Comparison of ENCODE assay signal across 9 cellular contexts in genomic region chr10:119211625-119212441, GRCh38. TPM values are rescaled to one million over a fixed set of nuclear protein-coding genes. Genes with fewer than 3 reads are reported as not detected.
DNase-seq lines count a peak whose midpoint lies in the region; ATAC-seq and TF ChIP-seq lines count a peak whose summit lies in the region.
"Had no signal": no experiment of that assay in that cellular context is flagged by ENCODE, and none has a peak within 500 bp of the region (broad histone marks: within the 10 kb centered on the region; RNA-seq: fewer than 3 reads in every experiment).

No MANE protein-coding gene starts in this region.

- no peaks in the 10 kb centered on the region for H3K27me3 ChIP-seq in CD4-positive, alpha-beta memory T cell (ENCODE audit: insufficient read depth, low read length)

- peak in 4 of 5 donors; percentile 38 to 68 (median 60) for DNase-seq in CD4-positive, alpha-beta memory T cell
- DNase-seq in NCI-H524 (lab: John Stamatoyannopoulos, UW) (peak; percentile 13 to 43), chondrocyte (ENCODE audit: low spot score) (peak; percentile 35), neural crest cell (ENCODE audit: low read depth, low spot score) (no peak), NCI-H1694 treated with DMSO at 0.1 percent for 48 hours (lab: John Stamatoyannopoulos, UW) (no peak), cerebellar nuclear complex (lab: John Stamatoyannopoulos, UW) (no peak), left lobe of liver (ENCODE audit: low spot score) (no peak)
- DNase-seq: NCI-H2227 treated with DMSO at 0.1 percent for 48 hours had no signal

- peaks cover 0 to 12% of the 10 kb centered on the region in 2 donors for H3K36me3 Mint-ChIP-seq in CD4-positive, alpha-beta memory T cell
- H3K36me3 Mint-ChIP-seq in chondrocyte (ENCODE audit: low read depth) (no peaks in the 10 kb centered on the region), neural crest cell (ENCODE audit: low read depth) (no peaks in the 10 kb centered on the region)

- intact Hi-C loops in CD4-positive, alpha-beta memory T cell (cut with micrococcal nuclease) = no loop called here

- no peaks in the 10 kb centered on the region for H3K36me3 ChIP-seq in CD4-positive, alpha-beta memory T cell (ENCODE audit: insufficient read depth, low read length)

- CTCF ChIA-PET in CD4-positive, alpha-beta memory T cell (lab: Charles Lee; ENCODE audit: partially characterized antibody) = interaction anchor here (0.8 to 6.8 kb wide), 12 partner anchors 10 to 370 kb away, joined by 3 to 139 read pairs (median 3); partner anchors contain the start of gene RGS10

- H3K27ac Mint-ChIP-seq in CD4-positive, alpha-beta memory T cell = peak overlapping the region; percentile 91 to 97 (median 94)
- peak overlapping the region; percentile 89 for H3K27ac Mint-ChIP-seq in chondrocyte (ENCODE audit: unreplicated experiment)
- no peak overlapping the region for H3K27ac Mint-ChIP-seq in neural crest cell (ENCODE audit: unreplicated experiment)

- ATAC-seq in HG02870 (IDR thresholded peaks at IDR 0.05; ENCODE audit: unreplicated experiment) (no peak), left lobe of liver (no peak)

- peak overlapping the region; percentile 55 to 83 (median 72) for H3K4me3 Mint-ChIP-seq in CD4-positive, alpha-beta memory T cell
- H3K4me3 Mint-ChIP-seq in chondrocyte (ENCODE audit: unreplicated experiment) = peak overlapping the region; percentile 35
- H3K4me3 Mint-ChIP-seq in neural crest cell = peak overlapping the region; percentile 36

- H3K4me3 ChIP-seq in CD4-positive, alpha-beta memory T cell (ENCODE audit: low read length in 2 of 2) = peak overlapping the region; percentile 13 to 38

- no peaks in the 10 kb centered on the region for H3K27me3 Mint-ChIP-seq in CD4-positive, alpha-beta memory T cell
- H3K27me3 Mint-ChIP-seq in chondrocyte (ENCODE audit: low read depth) (no peaks in the 10 kb centered on the region), neural crest cell (ENCODE audit: low read depth) (no peaks in the 10 kb centered on the region)

- POLR2A ChIA-PET in CD4-positive, alpha-beta memory T cell (lab: Charles Lee; ENCODE audit: partially characterized antibody) = interaction anchor here (0.9 to 7.0 kb wide), 7 partner anchors 9 to 277 kb away, joined by 3 to 101 read pairs (median 6); no protein-coding TSS in a partner anchor

- no peaks in the 10 kb centered on the region for H3K9me3 ChIP-seq in CD4-positive, alpha-beta memory T cell (ENCODE audit: control insufficient read depth in 1 of 2, low read length in 2 of 2)

- H3K9me3 Mint-ChIP-seq in CD4-positive, alpha-beta memory T cell = no peaks in the 10 kb centered on the region
- no peaks in the 10 kb centered on the region for H3K9me3 Mint-ChIP-seq in chondrocyte (ENCODE audit: low read depth)
- H3K9me3 Mint-ChIP-seq in neural crest cell = no peaks in the 10 kb centered on the region

- H3K4me1 ChIP-seq in CD4-positive, alpha-beta memory T cell (ENCODE audit: insufficient read depth, low read length) = peaks cover 65% of the 10 kb centered on the region

- TF ChIP-seq CTCF in chondrocyte (IDR thresholded peaks at IDR 0.05) = peak; percentile 0
- no peak for TF ChIP-seq CTCF in neural crest cell (conservative IDR thresholded peaks at IDR 0.05)

- peaks cover 30 to 66% (median 50%) of the 10 kb centered on the region in 4 donors for H3K4me1 Mint-ChIP-seq in CD4-positive, alpha-beta memory T cell
- H3K4me1 Mint-ChIP-seq in chondrocyte (ENCODE audit: low read depth) (peaks cover 46% of the 10 kb centered on the region), neural crest cell (peaks cover 53% of the 10 kb centered on the region)

- H3K27ac ChIP-seq in CD4-positive, alpha-beta memory T cell (ENCODE audit: low read depth, low read length) = peak overlapping the region; percentile 74

RNA-seq across cellular contexts. Expression of gene GRK5, which starts 4.5 kb away (rescaled TPM):
- 10 to 100 TPM; 26.7 to 27.9 TPM for total RNA-seq in CD4-positive, alpha-beta memory T cell
- polyA plus RNA-seq in CD4-positive, alpha-beta memory T cell = 10 to 100 TPM in 1 of 2 donors, 1 to 10 TPM in 1; 7.6 to 10.6 TPM
- total RNA-seq in chondrocyte (11.7 to 16.4 TPM (median 15.7 TPM) in 3 replicates), neural crest cell (13.5 and 13.9 TPM in 2 replicates), left lobe of liver (8.4 TPM)

RNA-seq across cellular contexts. Expression of gene PRDX3, which starts 33.2 kb away (rescaled TPM):
- 10 to 100 TPM; 34.3 to 38.2 TPM for total RNA-seq in CD4-positive, alpha-beta memory T cell
- 100 to 1,000 TPM; 125 to 127 TPM for polyA plus RNA-seq in CD4-positive, alpha-beta memory T cell
- 78.6 to 85.0 TPM (median 79.2 TPM) in 3 replicates for total RNA-seq in chondrocyte
- total RNA-seq in neural crest cell = 144 and 147 TPM in 2 replicates
- total RNA-seq in left lobe of liver = 157 TPM

RNA-seq across cellular contexts. Expression of gene SFXN4, which starts 46.3 kb away (rescaled TPM):
- total RNA-seq in CD4-positive, alpha-beta memory T cell = 10 to 100 TPM; 17.2 to 18.5 TPM
- 10 to 100 TPM; 13.9 to 14.0 TPM for polyA plus RNA-seq in CD4-positive, alpha-beta memory T cell
- total RNA-seq in chondrocyte (12.8 to 13.9 TPM (median 13.9 TPM) in 3 replicates), neural crest cell (17.2 and 19.9 TPM in 2 replicates), left lobe of liver (17.8 TPM)

Comparison
In these comparisons a context has a peak if more than half of its experiments do, and no peak if none do; other contexts are left out.
1. DNase-seq: peak in CD4-positive, alpha-beta memory T cell (4 of 5), NCI-H524 (2 of 2) and chondrocyte (single experiment); none in neural crest cell (single experiment), NCI-H1694 treated with DMSO at 0.1 percent for 48 hours (single experiment), cerebellar nuclear complex (0 of 2) and left lobe of liver (single experiment).
2. Peak in every context shown above with its lines, with median percentiles within 50 percentile points of each other: H3K4me3 Mint-ChIP-seq.